In genomic region chr17:75784473-75785015, GRCh38 we compare ENCODE assay signal across 8 cellular contexts. TPM values are rescaled to one million over a fixed set of nuclear protein-coding genes. Genes with fewer than 3 reads are reported as not detected.
DNase-seq lines count a peak whose midpoint lies in the region; ATAC-seq and TF ChIP-seq lines count a peak whose summit lies in the region.

Gene UNK, plus strand, starts transcription at chr17:75784806. Its CDS starts 75 bp downstream, at chr17:75784881.

- H3K27ac ChIP-seq in transverse colon = peak within 1 kb of the TSS; percentile 95 to 100 (median 98)

- no peak for TF ChIP-seq EP300 in transverse colon (IDR thresholded peaks at IDR 0.05; ENCODE audit: low read depth)

- no peaks in the 10 kb centered on the region for H3K36me3 ChIP-seq in transverse colon

- peak within 1 kb of the TSS; percentile 67 to 84 (median 74) for H3K4me3 ChIP-seq in transverse colon

- intact Hi-C loops in T-helper 2 cell treated with Interferon-gamma antibody and Interleukin-4, amounts not matched to agents 100 ng/mL and 5 ng/mL, for 36 hours (cut with micrococcal nuclease) = loop anchor here (1.0 to 5.0 kb wide), 3 partner anchors 20 to 478 kb away; partner anchors contain the start of genes GALK1 and WBP2
- intact Hi-C loops in left cardiac atrium (cut with DNase I) = loop anchor here in 1 of 2 donors (2.0 kb wide), 1 partner anchor 70 kb away; the partner anchor contains the start of gene WBP2
- intact Hi-C loops in posterior cingulate gyrus (cut with DNase I) = loop anchor here (5.0 kb wide), 2 partner anchors 43 to 68 kb away; no protein-coding TSS in a partner anchor
- intact Hi-C loops in transverse colon (cut with DNase I; ENCODE audit: low total_unique reads) = loop anchor here (10.0 kb wide), 2 partner anchors 70 to 940 kb away; partner anchors contain the start of genes JMJD6, METTL23 and WBP2

- H3K9me3 ChIP-seq in transverse colon = no peaks in the 10 kb centered on the region

- TF ChIP-seq POLR2A in transverse colon (IDR thresholded peaks at IDR 0.05) = peak; percentile 69

- DNase-seq in GM13976 (ENCODE audit: low spot score) (peak; percentile 95), NCI-H1930 (lab: John Stamatoyannopoulos, UW) (peak; percentile 99), amygdala (lab: John Stamatoyannopoulos, UW) (peak; percentile 78 to 99 (median 97)), left cardiac atrium (peak; percentile 97), posterior cingulate gyrus (peak; percentile 97 to 99 (median 98)), transverse colon (peak; percentile 98)

- in situ Hi-C loops in GM13976 (cut with MboI; ENCODE audit: low sequenced_read_pairs, unreplicated experiment) (no loop called here), transverse colon (cut with MboI; ENCODE audit: low pct_ligation_motif_present in 1 of 4, low pct_unique_long_range_greater_than_20kb in 1 of 4, low sequenced_read_pairs in 3 of 4) (no loop called here)

- peak; percentile 58 for ATAC-seq in HG02973 (IDR thresholded peaks at IDR 0.05; ENCODE audit: unreplicated experiment)
- ATAC-seq in left cardiac atrium = peak; percentile 92 to 95

- 0% methylated on average over 35 of the region's 45 CpGs; no CpG with 5 or more reads in 1 of the 2 donors for WGBS in transverse colon (ENCODE audit: low coverage in 1 of 2), 2 donors

- H3K4me1 ChIP-seq in transverse colon = peaks cover 25 to 52% (median 31%) of the 10 kb centered on the region in 4 donors

- no peaks in the 10 kb centered on the region for H3K27me3 ChIP-seq in transverse colon

- TF ChIP-seq CTCF in GM13976 (IDR thresholded peaks at IDR 0.05; ENCODE audit: borderline replicate concordance, control extremely low read depth, extremely low read depth, insufficient read depth, missing control alignments) (no peak), transverse colon (IDR thresholded peaks at IDR 0.05) (peak in 2 of 5 experiments; percentile 2 to 10)

RNA-seq across cellular contexts. Expression of gene UNK, which starts in this region (rescaled TPM):
- 29.0 and 29.3 TPM in 2 replicates for total RNA-seq in T-helper 2 cell treated with Interferon-gamma antibody and Interleukin-4, amounts not matched to agents 100 ng/mL and 5 ng/mL, for 36 hours
- 10 to 100 TPM; 15.8 to 17.8 TPM for total RNA-seq in left cardiac atrium
- total RNA-seq in transverse colon = 10 to 100 TPM; 24.0 to 99.1 (median 63.1) TPM

Comparison
In these comparisons a context has a peak if more than half of its experiments do, and no peak if none do; other contexts are left out.
1. Peak in every context shown above with its lines: DNase-seq, ATAC-seq, H3K4me3 ChIP-seq and H3K27ac ChIP-seq.